ENCODE assay signal across 8 cellular contexts in the genomic region with DNA sequence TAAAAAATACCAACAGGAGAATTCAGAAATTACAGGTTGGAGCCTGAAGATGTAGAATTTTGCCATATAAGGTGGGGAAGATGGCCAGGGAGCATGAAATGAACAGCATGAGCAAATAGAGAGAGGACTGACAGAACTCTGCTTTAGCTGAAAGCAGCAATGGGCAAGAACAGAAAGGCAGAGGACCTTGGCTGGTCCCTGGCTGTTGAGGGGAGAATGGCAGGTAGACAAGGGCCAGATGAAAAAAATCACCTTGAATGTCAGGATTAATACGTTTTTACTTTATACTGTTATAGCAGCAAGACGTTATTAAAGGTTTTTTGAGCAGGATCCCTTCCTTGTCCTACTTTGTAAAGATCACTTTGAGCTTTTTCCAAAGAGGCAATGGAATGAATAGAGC. TPM values are rescaled to one million over a fixed set of nuclear protein-coding genes. Genes with fewer than 3 reads are reported as not detected.
A peak's percentile ranks its signal among the peaks of the same experiment; 100 is the strongest.
DNase-seq lines count a peak whose midpoint lies in the region; ATAC-seq and TF ChIP-seq lines count a peak whose summit lies in the region.

No MANE protein-coding gene starts in this region.

- DNase-seq in NB4 (ENCODE audit: low read depth) = peak; percentile 46
- DNase-seq in chondrocyte (ENCODE audit: low spot score) = no peak
- no peak for DNase-seq in nephron progenitor cell
- no peak for DNase-seq in GF-D8 (lab: John Stamatoyannopoulos, UW)
- no peak for DNase-seq in HCEC 1CT
- no peak for DNase-seq in cerebellar nuclear complex (lab: John Stamatoyannopoulos, UW)

- H3K27ac Mint-ChIP-seq in chondrocyte (ENCODE audit: unreplicated experiment) = peak overlapping the region; percentile 99
- H3K27ac Mint-ChIP-seq in nephron progenitor cell = peak overlapping the region; percentile 44

- H3K9me3 Mint-ChIP-seq in chondrocyte (ENCODE audit: low read depth) = no peaks in the 10 kb centered on the region
- H3K9me3 Mint-ChIP-seq in nephron progenitor cell = peaks cover 4% of the 10 kb centered on the region

- ATAC-seq in GM19328 (IDR thresholded peaks at IDR 0.05; ENCODE audit: unreplicated experiment) = no peak

- TF ChIP-seq POLR2A in NB4 (IDR thresholded peaks at IDR 0.05; ENCODE audit: extremely low read depth, insufficient read length) = no peak

- peak overlapping the region; percentile 84 for H3K4me3 ChIP-seq in NB4 (ENCODE audit: low read depth, low read length)

- TF ChIP-seq CTCF in GM12873 (IDR thresholded peaks at IDR 0.05; ENCODE audit: insufficient read depth, low read depth, low read length, missing control alignments) (peak; percentile 51), NB4 (IDR thresholded peaks at IDR 0.05; ENCODE audit: low read depth, low read length) (no peak), chondrocyte (IDR thresholded peaks at IDR 0.05) (peak; percentile 33), nephron progenitor cell (IDR thresholded peaks at IDR 0.05) (no peak)

- H3K27me3 Mint-ChIP-seq in chondrocyte (ENCODE audit: low read depth) = no peaks in the 10 kb centered on the region
- H3K27me3 Mint-ChIP-seq in nephron progenitor cell (ENCODE audit: low read depth, poor library complexity) = peaks cover 21% of the 10 kb centered on the region

- peaks cover 11% of the 10 kb centered on the region for H3K36me3 Mint-ChIP-seq in chondrocyte (ENCODE audit: low read depth)
- H3K36me3 Mint-ChIP-seq in nephron progenitor cell (ENCODE audit: low read depth) = peaks cover 24% of the 10 kb centered on the region

- H3K4me1 Mint-ChIP-seq in chondrocyte (ENCODE audit: low read depth) (peaks cover 21% of the 10 kb centered on the region), nephron progenitor cell (peaks cover 37% of the 10 kb centered on the region)

- peak overlapping the region; percentile 98 for H3K4me3 Mint-ChIP-seq in chondrocyte (ENCODE audit: unreplicated experiment)
- H3K4me3 Mint-ChIP-seq in nephron progenitor cell = peak overlapping the region; percentile 98

RNA-seq across cellular contexts. Expression of a gene that starts 1.0 kb away (rescaled TPM):
- total RNA-seq in chondrocyte = 25.0 to 33.5 TPM (median 25.6 TPM) in 3 replicates

RNA-seq across cellular contexts. Expression of a gene that starts 12.1 kb away (rescaled TPM):
- 56.1 to 76.9 TPM (median 57.4 TPM) in 3 replicates for total RNA-seq in chondrocyte

RNA-seq across cellular contexts. Expression of a gene that starts 34.4 kb away (rescaled TPM):
- total RNA-seq in chondrocyte = 0.18 TPM in 1 of 3 replicates, not detected in the others

Comparison
In these comparisons a context has a peak if more than half of its experiments do, and no peak if none do; other contexts are left out.
1. CTCF ChIP-seq: peak in GM12873 (single experiment) and chondrocyte (single experiment); none in NB4 (single experiment) and nephron progenitor cell (single experiment).